Comparison of ENCODE assay signal across 8 cellular contexts in genomic region chr10:101569838-101570763, GRCh38. TPM values are rescaled to one million over a fixed set of nuclear protein-coding genes. Genes with fewer than 3 reads are reported as not detected.
DNase-seq lines count a peak whose midpoint lies in the region; ATAC-seq and TF ChIP-seq lines count a peak whose summit lies in the region.

No MANE protein-coding gene starts in this region.

- H3K27ac ChIP-seq in ACC112 (ENCODE audit: low read depth, low read length): no peak overlapping the region

- H3K27me3 ChIP-seq in ACC112 (ENCODE audit: insufficient read depth, low read length): peaks cover 49% of the 10 kb centered on the region

- H3K36me3 ChIP-seq in ACC112 (ENCODE audit: insufficient read depth, low read length): no peaks in the 10 kb centered on the region

- DNase-seq in NCI-H82 treated with DMSO at 0.1 percent for 48 hours (lab: John Stamatoyannopoulos, UW; ENCODE audit: unreplicated experiment) (peak; percentile 47), epithelial cell of proximal tubule (ENCODE audit: low read depth) (no peak), mucosa of gallbladder (ENCODE audit: low spot score) (peak; percentile 74)
- DNase-seq in activated CD8-positive, alpha-beta memory T cell treated with anti-CD3 and anti-CD28 coated beads, Interleukin-2, amount 50 U/mL, for 48 hours: peak; percentile 96
- DNase-seq in stimulated activated CD8-positive, alpha-beta memory T cell treated with anti-CD3 and anti-CD28 coated beads, Interleukin-4, amount 100 ng/mL, for 1 hour (ENCODE audit: low read depth in 2 of 2, low spot score in 1 of 2): peak; percentile 54 to 60

- H2AFZ ChIP-seq in ACC112 (ENCODE audit: low read length, unreplicated experiment): peak overlapping the region; percentile 67

- ATAC-seq in GM18498 (IDR thresholded peaks at IDR 0.05; ENCODE audit: unreplicated experiment): peak; percentile 77
- peak; percentile 53 for ATAC-seq in HG03135 (IDR thresholded peaks at IDR 0.05; ENCODE audit: unreplicated experiment)

- peak; percentile 58 for TF ChIP-seq CTCF in epithelial cell of proximal tubule (conservative IDR thresholded peaks at IDR 0.05; ENCODE audit: low read depth, low read length)

- peaks cover 6% of the 10 kb centered on the region for H3K4me1 ChIP-seq in ACC112 (ENCODE audit: control insufficient read depth, insufficient read depth, low read length, unreplicated experiment)

- H3K79me2 ChIP-seq in ACC112 (ENCODE audit: control insufficient read depth, insufficient read depth, low read length, unreplicated experiment): no peaks in the 10 kb centered on the region

- peak overlapping the region; percentile 83 for H3K4me3 ChIP-seq in ACC112 (ENCODE audit: low read depth, low read length)
- peak overlapping the region; percentile 71 for H3K4me3 ChIP-seq in epithelial cell of proximal tubule (ENCODE audit: low read depth, low read length)

RNA-seq across cellular contexts. Expression of gene POLL, which starts 18.0 kb away (rescaled TPM):
- total RNA-seq in epithelial cell of proximal tubule (26.1 and 27.6 TPM in 2 replicates), mucosa of gallbladder (45.7 TPM)

RNA-seq across cellular contexts. Expression of gene DPCD, which starts 18.0 kb away (rescaled TPM):
- total RNA-seq in epithelial cell of proximal tubule (36.2 and 65.6 TPM in 2 replicates), mucosa of gallbladder (26.8 TPM)
